Comparison of ENCODE assay signal across 30 cellular contexts in genomic region chr18:56738184-56738583, GRCh38.
"Had no signal": no experiment of that assay in that cellular context is flagged by ENCODE, and none has a peak within 500 bp of the region (broad histone marks: within the 10 kb centered on the region; RNA-seq: fewer than 3 reads in every experiment).

No MANE protein-coding gene starts in this region.

- H3K27ac ChIP-seq: ascending aorta, cardiac muscle cell, colonic mucosa, PC-9, RWPE1 had no signal

- ATAC-seq: activated CD8-positive, alpha-beta T cell treated with anti-CD3 and anti-CD28 coated beads for 36 hours; Right ventricle myocardium inferior had no signal

- H3K9me3 ChIP-seq: ascending aorta, colonic mucosa had no signal

- H3K4me1 ChIP-seq: ascending aorta, colonic mucosa had no signal

- DNase-seq: activated CD4-positive, alpha-beta T cell treated with anti-CD3 and anti-CD28 coated beads for 1 hour; activated CD4-positive, alpha-beta T cell treated with anti-CD3 and anti-CD28 coated beads for 48 hours; activated CD4-positive, CD25-positive, alpha-beta regulatory T cell; activated CD8-positive, alpha-beta T cell treated with anti-CD3 and anti-CD28 coated beads for 36 hours; activated gamma-delta T cell; activated naive CD4-positive, alpha-beta T cell treated with Interleukin-2 at 50 U/mL for 16 hours; activated naive CD8-positive, alpha-beta T cell treated with anti-CD3 and anti-CD28 coated beads, Interleukin-2, amount 10 ng/mL, durations not matched to agents 7 days and 5 days; activated T-cell treated with anti-CD3 and anti-CD28 coated beads, Interleukin-2, amount 50 U/mL, for 1 hour; amygdala; colonic mucosa; Kasumi-1; KG1; MG63; NCI-H1048; NCI-H1105 treated with DMSO at 0.1 percent for 48 hours; NCI-H1436; NCI-H1694; NCI-H1930; NCI-H2081 treated with DMSO at 0.1 percent for 48 hours; NCI-H226; NCI-H446 treated with DMSO at 0.1 percent for 48 hours; NCI-H526 treated with DMSO at 0.1 percent for 48 hours; NK-92 treated with Interleukin-12 subunit alpha and Interleukin-12 subunit beta, amount 100 ng/mL, for 24 hours; PC-9; SIG-M5; T1000 had no signal

- H3K36me3 ChIP-seq: ascending aorta, cardiac muscle cell, colonic mucosa, MG63 had no signal

- H3K4me3 ChIP-seq: ascending aorta, cardiac muscle cell, colonic mucosa, MG63, PC-9 had no signal

- H3K27me3 ChIP-seq: ascending aorta, cardiac muscle cell, colonic mucosa, MG63 had no signal

- H3K4me2 ChIP-seq: PC-9 had no signal
